1 cellular context compared by ENCODE assay signal in the genomic region with DNA sequence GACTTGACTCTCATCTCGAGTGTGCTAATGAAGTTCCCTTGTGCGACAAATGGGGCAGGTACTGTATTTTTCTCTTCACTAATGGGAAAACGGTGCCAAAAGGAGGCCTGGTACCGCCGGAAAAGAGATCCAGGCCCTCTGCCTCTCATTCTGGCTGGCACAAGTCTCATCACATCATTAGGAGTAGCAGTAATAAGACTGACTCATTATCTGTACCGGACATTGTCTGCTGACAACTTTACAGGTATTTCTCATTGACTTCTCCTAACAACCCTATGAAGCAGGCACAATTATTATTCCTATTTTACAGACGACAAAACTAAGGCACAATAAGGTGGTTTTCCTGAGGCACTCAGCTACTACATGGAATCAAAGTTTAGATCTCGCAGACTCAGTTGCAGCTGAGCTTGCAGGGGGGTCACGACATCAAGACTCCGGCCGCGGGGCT.
TF ChIP-seq lines count a peak whose summit lies in the region.

No MANE protein-coding gene starts in this region.

TF ChIP-seq in GM12878, 131 proteins besides CTCF, POLR2A, EP300 and RAD21:
- no peak for TF ChIP-seq ZSCAN29 (IDR thresholded peaks at IDR 0.05)
- TF ChIP-seq, protein P1, sequence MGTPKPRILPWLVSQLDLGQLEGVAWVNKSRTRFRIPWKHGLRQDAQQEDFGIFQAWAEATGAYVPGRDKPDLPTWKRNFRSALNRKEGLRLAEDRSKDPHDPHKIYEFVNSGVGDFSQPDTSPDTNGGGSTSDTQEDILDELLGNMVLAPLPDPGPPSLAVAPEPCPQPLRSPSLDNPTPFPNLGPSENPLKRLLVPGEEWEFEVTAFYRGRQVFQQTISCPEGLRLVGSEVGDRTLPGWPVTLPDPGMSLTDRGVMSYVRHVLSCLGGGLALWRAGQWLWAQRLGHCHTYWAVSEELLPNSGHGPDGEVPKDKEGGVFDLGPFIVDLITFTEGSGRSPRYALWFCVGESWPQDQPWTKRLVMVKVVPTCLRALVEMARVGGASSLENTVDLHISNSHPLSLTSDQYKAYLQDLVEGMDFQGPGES (IDR thresholded peaks at IDR 0.05) = no peak
- TF ChIP-seq BHLHE40 (IDR thresholded peaks at IDR 0.05; ENCODE audit: borderline replicate concordance in 1 of 2, low read depth in 2 of 2, low read length in 1 of 2) = no peak
- no peak for TF ChIP-seq ZNF217 (IDR thresholded peaks at IDR 0.05)
- TF ChIP-seq BCL11A (IDR thresholded peaks at IDR 0.05; ENCODE audit: low read depth, low read length) = no peak
- TF ChIP-seq, protein P2, sequence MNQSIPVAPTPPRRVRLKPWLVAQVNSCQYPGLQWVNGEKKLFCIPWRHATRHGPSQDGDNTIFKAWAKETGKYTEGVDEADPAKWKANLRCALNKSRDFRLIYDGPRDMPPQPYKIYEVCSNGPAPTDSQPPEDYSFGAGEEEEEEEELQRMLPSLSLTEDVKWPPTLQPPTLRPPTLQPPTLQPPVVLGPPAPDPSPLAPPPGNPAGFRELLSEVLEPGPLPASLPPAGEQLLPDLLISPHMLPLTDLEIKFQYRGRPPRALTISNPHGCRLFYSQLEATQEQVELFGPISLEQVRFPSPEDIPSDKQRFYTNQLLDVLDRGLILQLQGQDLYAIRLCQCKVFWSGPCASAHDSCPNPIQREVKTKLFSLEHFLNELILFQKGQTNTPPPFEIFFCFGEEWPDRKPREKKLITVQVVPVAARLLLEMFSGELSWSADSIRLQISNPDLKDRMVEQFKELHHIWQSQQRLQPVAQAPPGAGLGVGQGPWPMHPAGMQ (IDR thresholded peaks at IDR 0.05; ENCODE audit: borderline replicate concordance) = no peak
- TF ChIP-seq, protein P3, sequence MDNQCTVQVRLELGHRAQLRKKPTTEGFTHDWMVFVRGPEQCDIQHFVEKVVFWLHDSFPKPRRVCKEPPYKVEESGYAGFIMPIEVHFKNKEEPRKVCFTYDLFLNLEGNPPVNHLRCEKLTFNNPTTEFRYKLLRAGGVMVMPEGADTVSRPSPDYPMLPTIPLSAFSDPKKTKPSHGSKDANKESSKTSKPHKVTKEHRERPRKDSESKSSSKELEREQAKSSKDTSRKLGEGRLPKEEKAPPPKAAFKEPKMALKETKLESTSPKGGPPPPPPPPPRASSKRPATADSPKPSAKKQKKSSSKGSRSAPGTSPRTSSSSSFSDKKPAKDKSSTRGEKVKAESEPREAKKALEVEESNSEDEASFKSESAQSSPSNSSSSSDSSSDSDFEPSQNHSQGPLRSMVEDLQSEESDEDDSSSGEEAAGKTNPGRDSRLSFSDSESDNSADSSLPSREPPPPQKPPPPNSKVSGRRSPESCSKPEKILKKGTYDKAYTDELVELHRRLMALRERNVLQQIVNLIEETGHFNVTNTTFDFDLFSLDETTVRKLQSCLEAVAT (IDR thresholded peaks at IDR 0.05) = no peak
- no peak for TF ChIP-seq MYB (IDR thresholded peaks at IDR 0.05; ENCODE audit: borderline replicate concordance, low read depth, low read length)
- TF ChIP-seq RBBP5 (conservative IDR thresholded peaks at IDR 0.05) = no peak
- TF ChIP-seq EED (IDR thresholded peaks at IDR 0.05; ENCODE audit: low read depth) = no peak
- no peak for TF ChIP-seq SMC3 (IDR thresholded peaks at IDR 0.05; ENCODE audit: borderline replicate concordance, low read length)
- TF ChIP-seq ASH2L (IDR thresholded peaks at IDR 0.05; ENCODE audit: borderline replicate concordance, low read depth) = no peak
- TF ChIP-seq, protein P4, sequence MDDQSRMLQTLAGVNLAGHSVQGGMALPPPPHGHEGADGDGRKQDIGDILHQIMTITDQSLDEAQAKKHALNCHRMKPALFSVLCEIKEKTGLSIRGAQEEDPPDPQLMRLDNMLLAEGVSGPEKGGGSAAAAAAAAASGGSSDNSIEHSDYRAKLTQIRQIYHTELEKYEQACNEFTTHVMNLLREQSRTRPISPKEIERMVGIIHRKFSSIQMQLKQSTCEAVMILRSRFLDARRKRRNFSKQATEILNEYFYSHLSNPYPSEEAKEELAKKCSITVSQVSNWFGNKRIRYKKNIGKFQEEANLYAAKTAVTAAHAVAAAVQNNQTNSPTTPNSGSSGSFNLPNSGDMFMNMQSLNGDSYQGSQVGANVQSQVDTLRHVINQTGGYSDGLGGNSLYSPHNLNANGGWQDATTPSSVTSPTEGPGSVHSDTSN (IDR thresholded peaks at IDR 0.05; ENCODE audit: insufficient replicate concordance, low read depth, low read length) = no peak
- TF ChIP-seq, protein P5, sequence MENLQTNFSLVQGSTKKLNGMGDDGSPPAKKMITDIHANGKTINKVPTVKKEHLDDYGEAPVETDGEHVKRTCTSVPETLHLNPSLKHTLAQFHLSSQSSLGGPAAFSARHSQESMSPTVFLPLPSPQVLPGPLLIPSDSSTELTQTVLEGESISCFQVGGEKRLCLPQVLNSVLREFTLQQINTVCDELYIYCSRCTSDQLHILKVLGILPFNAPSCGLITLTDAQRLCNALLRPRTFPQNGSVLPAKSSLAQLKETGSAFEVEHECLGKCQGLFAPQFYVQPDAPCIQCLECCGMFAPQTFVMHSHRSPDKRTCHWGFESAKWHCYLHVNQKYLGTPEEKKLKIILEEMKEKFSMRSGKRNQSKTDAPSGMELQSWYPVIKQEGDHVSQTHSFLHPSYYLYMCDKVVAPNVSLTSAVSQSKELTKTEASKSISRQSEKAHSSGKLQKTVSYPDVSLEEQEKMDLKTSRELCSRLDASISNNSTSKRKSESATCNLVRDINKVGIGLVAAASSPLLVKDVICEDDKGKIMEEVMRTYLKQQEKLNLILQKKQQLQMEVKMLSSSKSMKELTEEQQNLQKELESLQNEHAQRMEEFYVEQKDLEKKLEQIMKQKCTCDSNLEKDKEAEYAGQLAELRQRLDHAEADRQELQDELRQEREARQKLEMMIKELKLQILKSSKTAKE (IDR thresholded peaks at IDR 0.05; ENCODE audit: low read depth, poor library complexity, severe bottlenecking) = no peak
- TF ChIP-seq, protein P6, sequence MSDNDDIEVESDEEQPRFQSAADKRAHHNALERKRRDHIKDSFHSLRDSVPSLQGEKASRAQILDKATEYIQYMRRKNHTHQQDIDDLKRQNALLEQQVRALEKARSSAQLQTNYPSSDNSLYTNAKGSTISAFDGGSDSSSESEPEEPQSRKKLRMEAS (IDR thresholded peaks at IDR 0.05; ENCODE audit: low read depth, low read length) = no peak
